Comparison of ENCODE assay signal across 34 cellular contexts in the genomic region with DNA sequence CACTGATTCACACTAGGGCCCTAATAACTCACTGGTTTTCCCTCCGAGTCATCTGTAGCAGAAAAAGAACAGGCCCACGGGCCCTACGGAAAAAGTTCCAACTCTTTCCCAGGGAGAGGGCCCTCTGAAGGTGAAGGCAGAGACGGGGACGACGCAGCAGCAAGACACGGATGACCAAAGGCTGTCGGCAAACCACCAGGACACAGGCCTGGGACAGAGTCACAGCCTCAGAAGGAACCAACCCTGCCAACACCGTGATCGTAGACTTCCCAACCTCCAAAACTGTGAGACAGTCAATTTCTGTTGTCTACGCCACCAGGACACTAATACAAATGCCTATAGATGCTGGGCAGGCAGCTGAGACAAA.
"Had no signal": no experiment of that assay in that cellular context is flagged by ENCODE, and none has a peak within 500 bp of the region (broad histone marks: within the 10 kb centered on the region; RNA-seq: fewer than 3 reads in every experiment).

No MANE protein-coding gene starts in this region.

- FAIRE-seq: small intestine had no signal

- DNase-seq: activated CD4-positive, alpha-beta T cell treated with anti-CD3 and anti-CD28 coated beads for 48 hours; activated CD4-positive, alpha-beta T cell treated with anti-CD3 and anti-CD28 coated beads, Interleukin-2, amount 50 U/mL, for 48 hours; activated CD8-positive, alpha-beta memory T cell treated with anti-CD3 and anti-CD28 coated beads, Interleukin-2, amount 50 U/mL, for 4 hours; activated effector memory CD4-positive, alpha-beta T cell treated with anti-CD3 and anti-CD28 coated beads, Interleukin-2, amount 50 U/mL, for 16 hours; activated naive CD4-positive, alpha-beta T cell treated with anti-CD3 and anti-CD28 coated beads for 36 hours; activated naive CD8-positive, alpha-beta T cell treated with anti-CD3 and anti-CD28 coated beads for 36 hours; activated T-cell treated with anti-CD3 and anti-CD28 coated beads, Interleukin-2, amount 50 U/mL, for 1 hour; cortex of kidney; effector memory CD8-positive, alpha-beta T cell; erythroblast; gastrocnemius medialis; glutamatergic neuron; islet precursor cell; left ventricle myocardium inferior; naive B cell; ovary; retina; sigmoid colon; small intestine; stimulated activated CD4-positive, alpha-beta T cell treated with anti-CD3 and anti-CD28 coated beads, Interleukin-4, amount 100 ng/mL, for 24 hours; stimulated activated CD8-positive, alpha-beta memory T cell treated with anti-CD3 and anti-CD28 coated beads, Interleukin-4, amount 100 ng/mL, for 48 hours; stimulated activated naive CD8-positive, alpha-beta T cell treated with anti-CD3 and anti-CD28 coated beads, Interleukin-15, amount 100 ng/mL, for 72 hours; substantia nigra; upper lobe of left lung; WERI-Rb-1 had no signal

- H3K36me3 ChIP-seq: ascending aorta, gastrocnemius medialis, left ventricle myocardium inferior, neutrophil, ovary, prostate gland, sigmoid colon, upper lobe of left lung, vagina, WERI-Rb-1 had no signal

- ATAC-seq: activated CD4-positive, CD25-positive, alpha-beta regulatory T cell treated with anti-CD3 and anti-CD28 coated beads, Interleukin-2, amount 50 U/mL, for 24 hours; effector memory CD8-positive, alpha-beta T cell; gastrocnemius medialis; stimulated activated memory B cell treated with anti-CD40 and anti-IgM and Interleukin-4, amounts not matched to agents 10 μg/mL and 1 μg/mL and 100 μg/mL, for 72 hours; stimulated activated naive CD8-positive, alpha-beta T cell treated with anti-CD3 and anti-CD28 coated beads, Interleukin-15, amount 100 ng/mL, for 72 hours had no signal

- H3K9me3 ChIP-seq: ascending aorta, gastrocnemius medialis, left ventricle myocardium inferior, neutrophil, ovary, prostate gland, sigmoid colon, upper lobe of left lung, vagina had no signal

- H3K27ac ChIP-seq: ascending aorta, gastrocnemius medialis, hepatocyte, left ventricle myocardium inferior, neutrophil, ovary, prostate gland, sigmoid colon, upper lobe of left lung, vagina, WERI-Rb-1 had no signal

- H3K36me3 Mint-ChIP-seq: activated naive CD8-positive, alpha-beta T cell treated with anti-CD3 and anti-CD28 coated beads for 36 hours; naive B cell; stimulated activated memory B cell treated with anti-CD40 and anti-IgM and Interleukin-4, amounts not matched to agents 10 μg/mL and 1 μg/mL and 100 μg/mL, for 72 hours had no signal

- H3K4me3 Mint-ChIP-seq: activated naive CD4-positive, alpha-beta T cell treated with anti-CD3 and anti-CD28 coated beads for 36 hours; activated naive CD8-positive, alpha-beta T cell treated with anti-CD3 and anti-CD28 coated beads for 36 hours; activated T-helper 1 cell treated with anti-CD3 and anti-CD28 coated beads, Interleukin-12 subunit alpha, Interleukin-12 subunit beta, Interleukin-2, Interleukin-4 antibody, amounts not matched to agents 30 ng/mL and 10 ng/mL and 1 ng/mL, durations not matched to agents 14 hours and 24 hours and 36 hours; effector memory CD8-positive, alpha-beta T cell; stimulated activated memory B cell treated with anti-CD40 and anti-IgM and Interleukin-4, amounts not matched to agents 10 μg/mL and 1 μg/mL and 100 μg/mL, for 72 hours; stimulated activated naive CD8-positive, alpha-beta T cell treated with anti-CD3 and anti-CD28 coated beads, Interleukin-15, amount 100 ng/mL, for 72 hours had no signal

- H3K27me3 Mint-ChIP-seq: activated naive CD8-positive, alpha-beta T cell treated with anti-CD3 and anti-CD28 coated beads for 36 hours; effector memory CD8-positive, alpha-beta T cell had no signal

- H3K9me3 Mint-ChIP-seq: activated naive CD4-positive, alpha-beta T cell treated with anti-CD3 and anti-CD28 coated beads for 36 hours; activated naive CD8-positive, alpha-beta T cell treated with anti-CD3 and anti-CD28 coated beads for 36 hours; activated T-helper 1 cell treated with anti-CD3 and anti-CD28 coated beads, Interleukin-12 subunit alpha, Interleukin-12 subunit beta, Interleukin-2, Interleukin-4 antibody, amounts not matched to agents 30 ng/mL and 10 ng/mL and 1 ng/mL, durations not matched to agents 14 hours and 24 hours and 36 hours; effector memory CD8-positive, alpha-beta T cell; naive B cell; stimulated activated memory B cell treated with anti-CD40 and anti-IgM and Interleukin-4, amounts not matched to agents 10 μg/mL and 1 μg/mL and 100 μg/mL, for 72 hours; stimulated activated naive CD8-positive, alpha-beta T cell treated with anti-CD3 and anti-CD28 coated beads, Interleukin-15, amount 100 ng/mL, for 72 hours had no signal

- H3K27ac Mint-ChIP-seq: activated naive CD4-positive, alpha-beta T cell treated with anti-CD3 and anti-CD28 coated beads for 36 hours; activated naive CD8-positive, alpha-beta T cell treated with anti-CD3 and anti-CD28 coated beads for 36 hours; activated T-helper 1 cell treated with anti-CD3 and anti-CD28 coated beads, Interleukin-12 subunit alpha, Interleukin-12 subunit beta, Interleukin-2, Interleukin-4 antibody, amounts not matched to agents 30 ng/mL and 10 ng/mL and 1 ng/mL, durations not matched to agents 14 hours and 24 hours and 36 hours; effector memory CD8-positive, alpha-beta T cell; naive B cell; stimulated activated memory B cell treated with anti-CD40 and anti-IgM and Interleukin-4, amounts not matched to agents 10 μg/mL and 1 μg/mL and 100 μg/mL, for 72 hours; stimulated activated naive CD8-positive, alpha-beta T cell treated with anti-CD3 and anti-CD28 coated beads, Interleukin-15, amount 100 ng/mL, for 72 hours had no signal

- H3K4me2 ChIP-seq: hepatocyte had no signal

- H3K4me3 ChIP-seq: ascending aorta, gastrocnemius medialis, hepatocyte, left ventricle myocardium inferior, lung, ovary, prostate gland, sigmoid colon, upper lobe of left lung, vagina had no signal

- H2AFZ ChIP-seq: hepatocyte had no signal

- H3K4me1 ChIP-seq: prostate gland had no signal

- H3K27me3 ChIP-seq: ascending aorta, ovary, upper lobe of left lung, vagina had no signal
